In the genomic region with DNA sequence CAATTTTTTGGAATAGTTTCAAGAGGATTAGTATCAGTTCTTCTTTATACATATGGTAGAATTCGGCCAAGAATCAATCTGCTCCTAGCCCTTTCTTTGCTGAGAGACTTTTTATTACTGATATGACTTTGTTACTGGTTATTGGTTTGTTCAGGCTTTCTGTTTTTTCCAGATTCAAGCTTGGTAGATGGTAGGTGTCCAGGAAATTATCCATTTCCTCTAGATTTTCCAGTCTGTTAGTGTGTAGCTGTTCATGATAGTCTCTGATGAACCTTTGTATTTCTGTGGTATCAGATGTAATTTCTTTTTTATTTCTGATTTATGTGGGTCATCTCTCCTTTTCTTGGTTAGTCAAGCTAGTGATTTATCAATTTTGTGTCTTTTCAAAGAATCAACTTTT, we compare ENCODE assay signal across 9 cellular contexts.
"Had no signal": no experiment of that assay in that cellular context is flagged by ENCODE, and none has a peak within 500 bp of the region (broad histone marks: within the 10 kb centered on the region; RNA-seq: fewer than 3 reads in every experiment).

No MANE protein-coding gene starts in this region.

- H2AFZ ChIP-seq: GM23338 had no signal

- H3K9me3 ChIP-seq: HAP-1 had no signal

- H3K4me1 Mint-ChIP-seq: GM23338, H9 had no signal

- DNase-seq: GOT3, H7, H9, HCEC 1CT, HFFc6 had no signal

- H3K36me3 ChIP-seq: HAP-1 had no signal

- H3K27ac Mint-ChIP-seq: GM23338, H9, HFFc6 had no signal

- FAIRE-seq: H1, H54 had no signal

- H3K4me3 ChIP-seq: GM23338, HAP-1 had no signal

- H3K4me3 Mint-ChIP-seq: GM23338, H9, HFFc6 had no signal

- H3K9me3 Mint-ChIP-seq: GM23338 had no signal

- H3K4me1 ChIP-seq: HAP-1 had no signal

- H3K4me2 ChIP-seq: GM23338 had no signal
